In the genomic region with DNA sequence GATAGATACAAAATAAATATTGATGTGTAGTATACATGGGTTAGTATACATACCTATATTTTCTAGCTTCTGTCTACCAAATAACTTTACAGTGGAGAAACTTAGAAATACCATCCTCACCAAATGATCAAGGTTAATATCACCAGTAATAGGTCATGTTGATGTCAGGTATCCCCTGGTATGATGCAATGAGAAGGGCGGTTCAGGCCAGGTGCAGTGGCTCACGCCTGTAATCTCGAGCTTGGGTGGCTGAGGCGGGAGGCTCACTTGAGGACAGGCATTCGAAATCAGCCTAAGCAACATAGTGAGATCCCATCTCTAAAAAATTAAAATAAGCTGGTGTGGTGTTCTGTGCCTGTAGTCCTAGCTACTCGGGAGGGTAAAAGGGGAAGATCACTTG, we compare ENCODE assay signal across 11 cellular contexts. TPM values are rescaled to one million over a fixed set of nuclear protein-coding genes. Genes with fewer than 3 reads are reported as not detected.
"Had no signal": no experiment of that assay in that cellular context is flagged by ENCODE, and none has a peak within 500 bp of the region (broad histone marks: within the 10 kb centered on the region; RNA-seq: fewer than 3 reads in every experiment).

No MANE protein-coding gene starts in this region.

- H3K4me3 ChIP-seq: GM23338, HAP-1, K562 had no signal

- H3K9me3 ChIP-seq: HAP-1 had no signal

- ATAC-seq: GM23338, HCT116, K562 had no signal

- DNase-seq: H7, HFFc6, IMR-90, KG1 had no signal

- H3K4me1 ChIP-seq: HAP-1 had no signal

- H3K4me2 ChIP-seq: GM23338 had no signal

- H2AFZ ChIP-seq: GM23338 had no signal

- H3K27ac ChIP-seq: HL-60 had no signal

- H3K36me3 ChIP-seq: HAP-1 had no signal

- FAIRE-seq: K562 had no signal

RNA-seq across cellular contexts. Expression of a gene that starts 38.6 kb away (rescaled TPM):
- total RNA-seq: GM23338, H4, H7, HFFc6, HT1080, IMR-90, K562 had no signal
- polyA plus RNA-seq: GM23338, IMR-90, K562 had no signal
